Comparison of ENCODE assay signal across 24 cellular contexts in the genomic region with DNA sequence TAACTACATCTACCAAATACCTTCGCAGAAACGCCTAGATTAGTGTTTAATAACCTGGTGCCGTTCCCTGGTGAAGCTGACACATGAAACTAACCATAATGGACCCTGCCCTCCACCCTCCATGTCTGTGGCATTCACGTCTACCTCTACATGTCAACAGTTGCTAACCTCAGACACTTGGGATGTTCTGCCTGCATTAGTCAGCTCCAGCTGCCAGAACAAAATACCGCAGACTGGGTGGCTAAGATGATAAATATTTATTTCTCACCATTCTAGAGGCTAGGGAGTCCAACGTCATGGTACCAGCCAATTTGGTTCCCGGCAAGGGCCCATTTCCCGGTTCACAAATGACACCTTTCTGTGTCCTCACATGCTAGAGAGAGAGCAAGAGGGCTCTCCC.
A peak's percentile ranks its signal among the peaks of the same experiment; 100 is the strongest.
DNase-seq lines count a peak whose midpoint lies in the region; ATAC-seq, FAIRE-seq and TF ChIP-seq lines count a peak whose summit lies in the region.
"Had no signal": no experiment of that assay in that cellular context is flagged by ENCODE, and none has a peak within 500 bp of the region (broad histone marks: within the 10 kb centered on the region; RNA-seq: fewer than 3 reads in every experiment).

No MANE protein-coding gene starts in this region.

- no peak for FAIRE-seq in astrocyte (lab: Jason Lieb, UNC)

- H3K9ac ChIP-seq in astrocyte (ENCODE audit: low read length) (no peak overlapping the region), skeletal muscle satellite cell (ENCODE audit: low read depth, low read length) (peak overlapping the region; percentile 40)
- H3K9ac ChIP-seq: neural progenitor cell had no signal

- H4K20me1 ChIP-seq in astrocyte (ENCODE audit: insufficient read depth, low read length), result no peaks in the 10 kb centered on the region

- H3K9me3 ChIP-seq in astrocyte (ENCODE audit: insufficient read depth, low read depth, low read length) (no peaks in the 10 kb centered on the region), skeletal muscle satellite cell (replicated peaks; ENCODE audit: low read length) (no peaks in the 10 kb centered on the region), A673 (ENCODE audit: low read depth, low read length, poor library complexity, severe bottlenecking) (no peaks in the 10 kb centered on the region)

- no peaks in the 10 kb centered on the region for H3K36me3 Mint-ChIP-seq in astrocyte (ENCODE audit: low read depth, unreplicated experiment)
- no peaks in the 10 kb centered on the region for H3K36me3 Mint-ChIP-seq in activated T-cell treated with anti-CD3 and anti-CD28 coated beads, Interleukin-2, amount 50 U/mL, for 4 hours (ENCODE audit: insufficient read depth)
- H3K36me3 Mint-ChIP-seq: neural progenitor cell, T-cell had no signal

- H3K4me3 ChIP-seq in astrocyte (ENCODE audit: insufficient read depth, low read depth, low read length) (no peak overlapping the region), foreskin fibroblast (ENCODE audit: low read depth in 1 of 2, low read length in 2 of 2) (no peak overlapping the region), skeletal muscle satellite cell (ENCODE audit: low read length) (no peak overlapping the region), A673 (ENCODE audit: low read depth, low read length, poor library complexity, severe bottlenecking) (no peak overlapping the region)
- H3K4me3 ChIP-seq: left ventricle myocardium inferior, neural progenitor cell, spleen had no signal

- H3K27ac ChIP-seq in astrocyte (ENCODE audit: low read depth, low read length) (no peak overlapping the region), A673 (ENCODE audit: low read depth, low read length, poor library complexity, severe bottlenecking) (no peak overlapping the region)
- H3K27ac ChIP-seq: left ventricle myocardium inferior, neural progenitor cell, spleen had no signal

- peaks cover 25% of the 10 kb centered on the region for H3K27me3 Mint-ChIP-seq in astrocyte (ENCODE audit: low read depth, unreplicated experiment)
- H3K27me3 Mint-ChIP-seq in activated T-cell treated with anti-CD3 and anti-CD28 coated beads, Interleukin-2, amount 50 U/mL, for 4 hours (ENCODE audit: low read depth), result peaks cover 2% of the 10 kb centered on the region

- no peak overlapping the region for H2AFZ ChIP-seq in astrocyte (ENCODE audit: low read depth, low read length)
- H2AFZ ChIP-seq: neural progenitor cell had no signal

- peaks cover 12% of the 10 kb centered on the region for H3K9me3 Mint-ChIP-seq in astrocyte (ENCODE audit: unreplicated experiment)
- H3K9me3 Mint-ChIP-seq in activated T-cell treated with anti-CD3 and anti-CD28 coated beads, Interleukin-2, amount 50 U/mL, for 4 hours, result peaks cover 3% of the 10 kb centered on the region
- H3K9me3 Mint-ChIP-seq: activated T-helper 2 cell treated with anti-CD3 and anti-CD28 coated beads, Interferon-gamma antibody, Interleukin-2, Interleukin-4, amounts not matched to agents 10 μg/mL and 5 μg/mL and 100 μg/mL, durations not matched to agents 14 hours and 24 hours and 36 hours; T-cell had no signal

- H3K4me2 ChIP-seq in astrocyte (ENCODE audit: low read length) (no peak overlapping the region), skeletal muscle satellite cell (ENCODE audit: low read length) (no peak overlapping the region)
- H3K4me2 ChIP-seq: neural progenitor cell had no signal

- no TSS peak for BruUV-seq in A673 (replicated peaks; lab: Mats Ljungman, UMichigan)

- H3K36me3 ChIP-seq in astrocyte (ENCODE audit: insufficient read depth, low read length) (no peaks in the 10 kb centered on the region), skeletal muscle satellite cell (ENCODE audit: insufficient read depth, low read length) (no peaks in the 10 kb centered on the region), A673 (ENCODE audit: insufficient read depth, low read length, poor library complexity, severe bottlenecking) (no peaks in the 10 kb centered on the region)
- H3K36me3 ChIP-seq: left ventricle myocardium inferior, neural progenitor cell, spleen had no signal

- POLR2A ChIA-PET in A673 (lab: Charles Lee; ENCODE audit: low non-redundant PET), result no interaction called here

- no peaks in the 10 kb centered on the region for H3K4me1 Mint-ChIP-seq in astrocyte (ENCODE audit: low read depth, unreplicated experiment)
- H3K4me1 Mint-ChIP-seq in activated T-cell treated with anti-CD3 and anti-CD28 coated beads, Interleukin-2, amount 50 U/mL, for 4 hours (ENCODE audit: low read depth), result no peaks in the 10 kb centered on the region
- H3K4me1 Mint-ChIP-seq: stimulated activated naive CD8-positive, alpha-beta T cell treated with anti-CD3 and anti-CD28 coated beads, Interleukin-15, amount 100 ng/mL, for 72 hours; T-cell had no signal

- intact Hi-C loops in A673 (cut with micrococcal nuclease; ENCODE audit: unreplicated experiment), result no loop called here

- CTCF ChIA-PET in A673 (lab: Charles Lee), result no interaction called here

- ATAC-seq in GM21528 (IDR thresholded peaks at IDR 0.05; ENCODE audit: low FRiP score, unreplicated experiment), result no peak
- no peak for ATAC-seq in activated T-cell treated with anti-CD3 and anti-CD28 coated beads, Interleukin-2, amount 50 U/mL, for 4 hours
- ATAC-seq: stimulated activated naive CD8-positive, alpha-beta T cell treated with anti-CD3 and anti-CD28 coated beads, Interleukin-15, amount 100 ng/mL, for 72 hours; T-cell had no signal

- peak overlapping the region; percentile 66 for H3K27ac Mint-ChIP-seq in astrocyte (ENCODE audit: unreplicated experiment)
- H3K27ac Mint-ChIP-seq: activated T-helper 2 cell treated with anti-CD3 and anti-CD28 coated beads, Interferon-gamma antibody, Interleukin-2, Interleukin-4, amounts not matched to agents 10 μg/mL and 5 μg/mL and 100 μg/mL, durations not matched to agents 14 hours and 24 hours and 36 hours; neural progenitor cell; stimulated activated naive CD8-positive, alpha-beta T cell treated with anti-CD3 and anti-CD28 coated beads, Interleukin-15, amount 100 ng/mL, for 72 hours; T-cell had no signal

- no peaks in the 10 kb centered on the region for H3K79me2 ChIP-seq in astrocyte (ENCODE audit: insufficient read depth, low read length)

- no peak for TF ChIP-seq CTCF in astrocyte (IDR thresholded peaks at IDR 0.05; ENCODE audit: insufficient read depth, low read depth, low read length)
- TF ChIP-seq CTCF in foreskin fibroblast (IDR thresholded peaks at IDR 0.05; ENCODE audit: low read depth, low read length), result no peak
- no peak for TF ChIP-seq CTCF in A673 (conservative IDR thresholded peaks at IDR 0.05; ENCODE audit: low read depth, low read length)

- peak; percentile 4 for DNase-seq in HS-5 (ENCODE audit: low read depth)
- peak; percentile 70 for DNase-seq in astrocyte (ENCODE audit: low read depth)
- DNase-seq in foreskin fibroblast, result peak; percentile 6 to 18
- DNase-seq in A673 (ENCODE audit: low spot score), result no peak
- DNase-seq in stimulated activated CD4-positive, alpha-beta T cell treated with anti-CD3 and anti-CD28 coated beads, Interleukin-2, amount 100 ng/mL, for 24 hours, result no peak
- DNase-seq in activated T-cell treated with anti-CD3 and anti-CD28 coated beads, Interleukin-2, amount 50 U/mL, for 4 hours, result no peak
- DNase-seq: activated CD4-positive, alpha-beta T cell treated with anti-CD3 and anti-CD28 coated beads, Interleukin-2, amount 50 U/mL, for 1 hour; caudate nucleus; DMS53; HCEC 1CT; left ventricle myocardium inferior; MM.1S; NCI-H146; NCI-H2171 treated with DMSO at 0.1 percent for 48 hours; NCI-H69; SHP77 treated with DMSO at 0.1 percent for 48 hours; spleen; stimulated activated CD4-positive, alpha-beta T cell treated with anti-CD3 and anti-CD28 coated beads, Interleukin-4, amount 100 ng/mL, for 4 hours; stimulated activated naive CD8-positive, alpha-beta T cell treated with anti-CD3 and anti-CD28 coated beads, Interleukin-15, amount 100 ng/mL, for 72 hours; T-cell had no signal

- no peak overlapping the region for H3K4me3 Mint-ChIP-seq in astrocyte (ENCODE audit: unreplicated experiment)
- no peak overlapping the region for H3K4me3 Mint-ChIP-seq in activated T-cell treated with anti-CD3 and anti-CD28 coated beads, Interleukin-2, amount 50 U/mL, for 4 hours
- H3K4me3 Mint-ChIP-seq: neural progenitor cell; stimulated activated naive CD8-positive, alpha-beta T cell treated with anti-CD3 and anti-CD28 coated beads, Interleukin-15, amount 100 ng/mL, for 72 hours; T-cell had no signal

- H3K27me3 ChIP-seq in astrocyte (ENCODE audit: insufficient read depth, low read length) (peaks cover 2% of the 10 kb centered on the region), skeletal muscle satellite cell (ENCODE audit: control insufficient read depth, insufficient read depth, low read length) (peaks cover 4% of the 10 kb centered on the region), A673 (replicated peaks; ENCODE audit: insufficient read depth, low read depth, low read length, poor library complexity) (no peaks in the 10 kb centered on the region)
- H3K27me3 ChIP-seq: neural progenitor cell, spleen had no signal

- H3K4me1 ChIP-seq in astrocyte (ENCODE audit: insufficient read depth, low read length) (no peaks in the 10 kb centered on the region), skeletal muscle satellite cell (ENCODE audit: control insufficient read depth, insufficient read depth, low read length) (peaks cover 9% of the 10 kb centered on the region), A673 (ENCODE audit: insufficient read depth, low read length, poor library complexity, severe bottlenecking) (no peaks in the 10 kb centered on the region)
- H3K4me1 ChIP-seq: left ventricle myocardium inferior, neural progenitor cell had no signal

Comparison
In these comparisons a context has a peak if more than half of its experiments do, and no peak if none do; other contexts are left out.
1. DNase-seq: peak in HS-5 (single experiment), astrocyte (single experiment) and foreskin fibroblast (2 of 2); none in A673 (single experiment), stimulated activated CD4-positive, alpha-beta T cell treated with anti-CD3 and anti-CD28 coated beads, Interleukin-2, amount 100 ng/mL, for 24 hours (0 of 2) and activated T-cell treated with anti-CD3 and anti-CD28 coated beads, Interleukin-2, amount 50 U/mL, for 4 hours (single experiment).